9 cellular contexts compared by ENCODE assay signal in the genomic region with DNA sequence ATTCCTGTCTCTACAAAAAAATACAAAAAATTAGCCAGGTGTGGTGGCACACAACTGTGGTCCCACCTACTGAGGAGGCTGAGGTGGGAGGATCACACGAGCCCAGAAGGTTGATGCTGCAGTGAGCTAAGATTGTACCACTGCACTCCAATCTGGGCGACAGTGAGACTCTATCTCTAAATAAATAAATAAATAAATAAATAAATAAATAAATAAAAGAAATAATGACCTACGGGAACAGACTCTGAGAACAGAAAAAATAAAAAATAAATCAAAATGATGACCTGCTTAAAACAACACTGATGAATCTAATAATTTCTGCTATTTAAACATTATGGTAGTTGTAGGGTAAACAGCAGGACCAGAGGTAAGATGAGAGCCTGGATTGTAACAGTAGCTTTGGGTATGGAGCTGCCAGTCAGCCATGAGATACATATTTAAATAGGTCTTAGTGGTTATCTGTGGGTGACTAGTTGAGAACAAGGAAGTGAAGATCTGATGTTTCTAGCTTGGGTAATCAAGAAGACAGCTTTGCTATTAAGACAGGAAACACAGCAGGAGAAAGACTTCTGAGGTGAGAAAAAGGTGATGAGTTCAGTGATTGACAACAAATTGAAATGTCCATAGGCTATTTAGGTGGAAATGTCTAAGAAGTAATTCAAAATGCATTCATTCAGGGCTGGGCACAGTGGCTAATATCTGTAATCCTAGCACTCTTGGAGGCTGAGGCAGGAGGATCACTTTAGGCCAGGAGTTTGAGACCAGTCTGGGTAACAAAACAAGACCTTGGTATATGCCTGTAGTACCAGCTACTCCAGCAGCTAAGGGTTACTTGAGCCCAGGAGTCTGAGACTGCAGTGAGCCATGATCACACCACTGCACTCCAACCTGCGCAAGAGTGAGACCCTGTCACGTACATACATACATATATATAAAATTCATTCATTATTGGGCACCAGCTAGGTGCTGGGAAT. TPM values are rescaled to one million over a fixed set of nuclear protein-coding genes. Genes with fewer than 3 reads are reported as not detected.
DNase-seq lines count a peak whose midpoint lies in the region; ATAC-seq and TF ChIP-seq lines count a peak whose summit lies in the region.
"Had no signal": no experiment of that assay in that cellular context is flagged by ENCODE, and none has a peak within 500 bp of the region (broad histone marks: within the 10 kb centered on the region; RNA-seq: fewer than 3 reads in every experiment).

No MANE protein-coding gene starts in this region.

- CTCF ChIA-PET in WTC11 (lab: Charles Lee): interaction anchor here (1.3 kb wide), 1 partner anchor 41 kb away, joined by 3 read pairs; no protein-coding TSS in a partner anchor

- POLR2A ChIA-PET in WTC11 (lab: Charles Lee): interaction anchor here (1.3 kb wide), 1 partner anchor 10 kb away, joined by 3 read pairs; no protein-coding TSS in a partner anchor

- ATAC-seq in GM19023 (IDR thresholded peaks at IDR 0.05; ENCODE audit: unreplicated experiment) (peak; percentile 98), HG03039 (IDR thresholded peaks at IDR 0.05; ENCODE audit: unreplicated experiment) (peak; percentile 82), WTC11 (no peak)

- DNase-seq in AML-193 (lab: John Stamatoyannopoulos, UW): peak; percentile 59 to 66
- DNase-seq in SKM-1 treated with dmso at 0.1 percent for 144 hours (lab: John Stamatoyannopoulos, UW; ENCODE audit: unreplicated experiment): peak; percentile 68
- no peak for DNase-seq in H7
- DNase-seq in stimulated activated CD4-positive, alpha-beta T cell treated with anti-CD3 and anti-CD28 coated beads, Interleukin-4, amount 100 ng/mL, for 1 hour: no peak
- no peak for DNase-seq in WTC11 (ENCODE audit: low spot score)
- no peak for DNase-seq in GM19238 (ENCODE audit: insufficient read length, low spot score)

- no peak overlapping the region for H3K4me3 ChIP-seq in H7 (ENCODE audit: insufficient read depth, low read depth, low read length)

- no peaks in the 10 kb centered on the region for H3K9me3 Mint-ChIP-seq in WTC11
- H3K9me3 Mint-ChIP-seq: nephron had no signal

- peaks cover 15% of the 10 kb centered on the region for H3K4me1 Mint-ChIP-seq in WTC11

- no peak overlapping the region for H3K27ac Mint-ChIP-seq in WTC11
- H3K27ac Mint-ChIP-seq: nephron had no signal

- no peak for TF ChIP-seq CTCF in WTC11 (IDR thresholded peaks at IDR 0.05)

- H3K4me3 Mint-ChIP-seq in WTC11: no peak overlapping the region
- H3K4me3 Mint-ChIP-seq: nephron had no signal

- H3K36me3 Mint-ChIP-seq in WTC11: peaks cover 33% of the 10 kb centered on the region

- no peaks in the 10 kb centered on the region for H3K36me3 ChIP-seq in H7 (replicated peaks; ENCODE audit: control insufficient read depth, insufficient read depth, low read length)

- no peaks in the 10 kb centered on the region for H3K27me3 Mint-ChIP-seq in WTC11 (ENCODE audit: low read depth)

- H3K27me3 ChIP-seq in H7 (ENCODE audit: control insufficient read depth, insufficient read depth, low read length): no peaks in the 10 kb centered on the region

TF ChIP-seq in WTC11, 78 proteins besides CTCF, POLR2A, EP300 and RAD21:
- no peak for TF ChIP-seq RORB (CRISPR knock-in tag; IDR thresholded peaks at IDR 0.05)
- no peak for TF ChIP-seq ZNF396 (CRISPR knock-in tag; IDR thresholded peaks at IDR 0.05; ENCODE audit: borderline replicate concordance)
- no peak for TF ChIP-seq TP53 (CRISPR knock-in tag; IDR thresholded peaks at IDR 0.05)
- no peak for TF ChIP-seq ZNF232 (CRISPR knock-in tag; IDR thresholded peaks at IDR 0.05)
- TF ChIP-seq GABPB1 (CRISPR knock-in tag; IDR thresholded peaks at IDR 0.05): no peak
- TF ChIP-seq ZNF138 (CRISPR knock-in tag; conservative IDR thresholded peaks at IDR 0.05): no peak
- TF ChIP-seq NFYB (CRISPR knock-in tag; conservative IDR thresholded peaks at IDR 0.05; ENCODE audit: low read depth): no peak
- no peak for TF ChIP-seq FOXP1 (CRISPR knock-in tag; IDR thresholded peaks at IDR 0.05; ENCODE audit: borderline replicate concordance)
- no peak for TF ChIP-seq NFATC4 (CRISPR knock-in tag; IDR thresholded peaks at IDR 0.05)
- TF ChIP-seq ZNF121 (CRISPR knock-in tag; IDR thresholded peaks at IDR 0.05): no peak
- TF ChIP-seq FOXJ3 (CRISPR knock-in tag; IDR thresholded peaks at IDR 0.05; ENCODE audit: borderline replicate concordance): no peak
- no peak for TF ChIP-seq ZSCAN18 (CRISPR knock-in tag; IDR thresholded peaks at IDR 0.05)
- TF ChIP-seq, protein P1, sequence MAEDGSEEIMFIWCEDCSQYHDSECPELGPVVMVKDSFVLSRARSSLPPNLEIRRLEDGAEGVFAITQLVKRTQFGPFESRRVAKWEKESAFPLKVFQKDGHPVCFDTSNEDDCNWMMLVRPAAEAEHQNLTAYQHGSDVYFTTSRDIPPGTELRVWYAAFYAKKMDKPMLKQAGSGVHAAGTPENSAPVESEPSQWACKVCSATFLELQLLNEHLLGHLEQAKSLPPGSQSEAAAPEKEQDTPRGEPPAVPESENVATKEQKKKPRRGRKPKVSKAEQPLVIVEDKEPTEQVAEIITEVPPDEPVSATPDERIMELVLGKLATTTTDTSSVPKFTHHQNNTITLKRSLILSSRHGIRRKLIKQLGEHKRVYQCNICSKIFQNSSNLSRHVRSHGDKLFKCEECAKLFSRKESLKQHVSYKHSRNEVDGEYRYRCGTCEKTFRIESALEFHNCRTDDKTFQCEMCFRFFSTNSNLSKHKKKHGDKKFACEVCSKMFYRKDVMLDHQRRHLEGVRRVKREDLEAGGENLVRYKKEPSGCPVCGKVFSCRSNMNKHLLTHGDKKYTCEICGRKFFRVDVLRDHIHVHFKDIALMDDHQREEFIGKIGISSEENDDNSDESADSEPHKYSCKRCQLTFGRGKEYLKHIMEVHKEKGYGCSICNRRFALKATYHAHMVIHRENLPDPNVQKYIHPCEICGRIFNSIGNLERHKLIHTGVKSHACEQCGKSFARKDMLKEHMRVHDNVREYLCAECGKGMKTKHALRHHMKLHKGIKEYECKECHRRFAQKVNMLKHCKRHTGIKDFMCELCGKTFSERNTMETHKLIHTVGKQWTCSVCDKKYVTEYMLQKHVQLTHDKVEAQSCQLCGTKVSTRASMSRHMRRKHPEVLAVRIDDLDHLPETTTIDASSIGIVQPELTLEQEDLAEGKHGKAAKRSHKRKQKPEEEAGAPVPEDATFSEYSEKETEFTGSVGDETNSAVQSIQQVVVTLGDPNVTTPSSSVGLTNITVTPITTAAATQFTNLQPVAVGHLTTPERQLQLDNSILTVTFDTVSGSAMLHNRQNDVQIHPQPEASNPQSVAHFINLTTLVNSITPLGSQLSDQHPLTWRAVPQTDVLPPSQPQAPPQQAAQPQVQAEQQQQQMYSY (CRISPR knock-in tag; IDR thresholded peaks at IDR 0.05): no peak
TF ChIP-seq in WTC11: peak in this region for 0.

RNA-seq across cellular contexts. Expression of gene RNF145, which starts 11.0 kb away (rescaled TPM):
- total RNA-seq in H7 (2014; rRNA removed; shearing (Covaris generic)): 22.4 and 23.9 TPM in 2 replicates
- total RNA-seq in WTC11 (2021): 74.9 to 76.8 TPM (median 75.7 TPM) in 3 replicates

Comparison
In these comparisons a context has a peak if more than half of its experiments do, and no peak if none do; other contexts are left out.
1. DNase-seq: peak in AML-193 (2 of 2) and SKM-1 treated with dmso at 0.1 percent for 144 hours (single experiment); none in H7 (single experiment), stimulated activated CD4-positive, alpha-beta T cell treated with anti-CD3 and anti-CD28 coated beads, Interleukin-4, amount 100 ng/mL, for 1 hour (single experiment), WTC11 (single experiment) and GM19238 (single experiment).